16 cellular contexts compared by ENCODE assay signal in the genomic region with DNA sequence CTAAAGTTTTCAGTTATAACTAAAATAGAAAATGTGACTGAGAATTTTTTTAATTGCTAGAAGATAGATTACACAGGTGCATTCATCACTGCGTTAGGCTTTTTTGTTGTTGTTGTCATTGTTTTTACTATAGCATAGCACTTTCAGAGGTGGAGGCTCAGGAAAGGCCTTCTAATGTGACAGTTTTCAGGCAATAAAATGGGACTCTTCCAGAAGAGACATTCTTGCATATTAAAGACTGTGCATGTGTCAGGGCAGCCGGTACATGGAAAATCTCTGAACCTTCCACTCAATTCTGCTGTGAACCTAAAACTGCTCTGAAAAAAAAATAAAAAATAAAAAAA.
DNase-seq lines count a peak whose midpoint lies in the region; ATAC-seq, FAIRE-seq and TF ChIP-seq lines count a peak whose summit lies in the region.
"Had no signal": no experiment of that assay in that cellular context is flagged by ENCODE, and none has a peak within 500 bp of the region (broad histone marks: within the 10 kb centered on the region; RNA-seq: fewer than 3 reads in every experiment).

No MANE protein-coding gene starts in this region.

- 57% methylated on average over 2 of the region's 2 CpGs for WGBS in GM12878 (ENCODE audit: insufficient coverage, insufficient replicate concordance, low lambda C conversion rate, missing lambda C conversion rate)
- 30% methylated on average over 2 of the region's 2 CpGs for WGBS in HepG2 (ENCODE audit: low lambda C conversion rate)

- H3K4me3 Mint-ChIP-seq in activated CD4-positive, alpha-beta T cell treated with anti-CD3 and anti-CD28 coated beads, Interleukin-2, amount 10 ng/mL, durations not matched to agents 7 days and 5 days = no peak overlapping the region
- H3K4me3 Mint-ChIP-seq: activated naive CD8-positive, alpha-beta T cell treated with anti-CD3 and anti-CD28 coated beads, Interleukin-2, amount 10 ng/mL, durations not matched to agents 7 days and 5 days; activated T-cell treated with anti-CD3 and anti-CD28 coated beads, Interleukin-2, amount 50 U/mL, for 4 hours; effector memory CD8-positive, alpha-beta T cell had no signal

- H3K27ac ChIP-seq in GM12878 (ENCODE audit: control insufficient read depth, insufficient read depth) = no peak overlapping the region
- no peak overlapping the region for H3K27ac ChIP-seq in HepG2 (ENCODE audit: extremely low read length, insufficient read depth, low read length)
- H3K27ac ChIP-seq: upper lobe of left lung had no signal

- FAIRE-seq in GM12878 (lab: Jason Lieb, UNC) = no peak
- FAIRE-seq in HepG2 (lab: Jason Lieb, UNC) = no peak
- FAIRE-seq: K562 had no signal

- CTCF ChIA-PET in GM12878 (lab: Yijun Ruan, JAX) = interaction anchor here (0.6 to 1.6 kb wide), 5 partner anchors 14 to 767 kb away, joined by 3 to 6 read pairs (median 4); no protein-coding TSS in a partner anchor
- CTCF ChIA-PET in HepG2 (lab: Yijun Ruan, JAX; ENCODE audit: low intra/inter-chr PET ratio, low total read pairs) = no interaction called here
- CTCF ChIA-PET in activated CD4-positive, alpha-beta T cell treated with anti-CD3 and anti-CD28 coated beads, Interleukin-2, amount 10 ng/mL, durations not matched to agents 7 days and 5 days (lab: Charles Lee) = no interaction called here

- H3K4me1 ChIP-seq in GM12878 (ENCODE audit: control insufficient read depth, insufficient read depth, low read length) = no peaks in the 10 kb centered on the region
- no peaks in the 10 kb centered on the region for H3K4me1 ChIP-seq in HepG2 (ENCODE audit: insufficient read depth, low read length)
- H3K4me1 ChIP-seq: upper lobe of left lung had no signal

- no peak overlapping the region for H3K27ac Mint-ChIP-seq in activated CD4-positive, alpha-beta T cell treated with anti-CD3 and anti-CD28 coated beads, Interleukin-2, amount 10 ng/mL, durations not matched to agents 7 days and 5 days
- H3K27ac Mint-ChIP-seq: activated naive CD8-positive, alpha-beta T cell treated with anti-CD3 and anti-CD28 coated beads, Interleukin-2, amount 10 ng/mL, durations not matched to agents 7 days and 5 days; effector memory CD8-positive, alpha-beta T cell had no signal

- no peaks in the 10 kb centered on the region for H3K27me3 ChIP-seq in GM12878 (replicated peaks in 1 of 2; ENCODE audit: control insufficient read depth in 2 of 2, insufficient read depth in 2 of 2, low read length in 1 of 2)
- no peaks in the 10 kb centered on the region for H3K27me3 ChIP-seq in HepG2 (ENCODE audit: control insufficient read depth in 1 of 2, insufficient read depth in 2 of 2, low read length in 2 of 2)
- H3K27me3 ChIP-seq: upper lobe of left lung had no signal

- H3K4me1 Mint-ChIP-seq in activated CD4-positive, alpha-beta T cell treated with anti-CD3 and anti-CD28 coated beads, Interleukin-2, amount 10 ng/mL, durations not matched to agents 7 days and 5 days = no peaks in the 10 kb centered on the region
- H3K4me1 Mint-ChIP-seq: activated naive CD8-positive, alpha-beta T cell treated with anti-CD3 and anti-CD28 coated beads, Interleukin-2, amount 10 ng/mL, durations not matched to agents 7 days and 5 days had no signal

- TF ChIP-seq CTCF in GM12878 (IDR thresholded peaks at IDR 0.05 in 2 of 3, conservative IDR thresholded peaks at IDR 0.05 in 1 of 3; ENCODE audit: control insufficient read depth in 2 of 3, extremely low read depth in 1 of 3, insufficient read depth in 1 of 3, low read depth in 3 of 3, low read length in 3 of 3) (no peak), HepG2 (CRISPR knock-in tag; IDR thresholded peaks at IDR 0.05) (no peak)

- no peaks in the 10 kb centered on the region for H3K79me2 ChIP-seq in GM12878 (ENCODE audit: control insufficient read depth, insufficient read depth, low read length)
- no peaks in the 10 kb centered on the region for H3K79me2 ChIP-seq in HepG2 (ENCODE audit: insufficient read depth, low read length)

- no peak overlapping the region for H3K4me2 ChIP-seq in GM12878 (ENCODE audit: control insufficient read depth, insufficient read depth)
- no peak overlapping the region for H3K4me2 ChIP-seq in HepG2 (ENCODE audit: low read depth, low read length)

- POLR2A ChIA-PET in GM12878 (lab: Charles Lee) (interaction anchor here (3.4 kb wide), 1 partner anchor 83 kb away, joined by 10 read pairs; no protein-coding TSS in a partner anchor), HepG2 (lab: Yijun Ruan, JAX) (no interaction called here)
- POLR2A ChIA-PET in activated CD4-positive, alpha-beta T cell treated with anti-CD3 and anti-CD28 coated beads, Interleukin-2, amount 10 ng/mL, durations not matched to agents 7 days and 5 days (lab: Charles Lee) = no interaction called here

- in situ Hi-C loops in GM12878 (cut with MboI) (no loop called here), HepG2 (cut with HindIII; ENCODE audit: extremely low pct_ligation_motif_present, low pct_unique_long_range_greater_than_20kb) (no loop called here)

- SMC1A ChIA-PET in GM12878 (lab: Charles Lee; ENCODE audit: uncharacterized antibody, unreplicated experiment) = interaction anchor here (0.7 to 3.4 kb wide), 11 partner anchors 11 to 102 kb away, joined by 3 to 16 read pairs (median 3); no protein-coding TSS in a partner anchor

- DNase-seq in GM12878 (ENCODE audit: low read depth, low spot score) (no peak), HepG2 (ENCODE audit: low spot score) (no peak), pons (ENCODE audit: low spot score) (no peak), left lobe of liver (ENCODE audit: low spot score) (no peak)
- DNase-seq in activated CD4-positive, alpha-beta T cell treated with anti-CD3 and anti-CD28 coated beads, Interleukin-2, amount 10 ng/mL, durations not matched to agents 7 days and 5 days = no peak
- DNase-seq: activated naive CD8-positive, alpha-beta T cell treated with anti-CD3 and anti-CD28 coated beads, Interleukin-2, amount 10 ng/mL, durations not matched to agents 7 days and 5 days; activated T-cell treated with anti-CD3 and anti-CD28 coated beads, Interleukin-2, amount 50 U/mL, for 4 hours; AML-193; effector memory CD8-positive, alpha-beta T cell; GOT3; stimulated activated naive CD8-positive, alpha-beta T cell treated with anti-CD3 and anti-CD28 coated beads, Interleukin-15, Interleukin-2, amounts not matched to agents 100 U/mL and 50 U/mL, for 24 hours; upper lobe of left lung had no signal

- TF ChIP-seq POLR2A in GM12878 (IDR thresholded peaks at IDR 0.05; ENCODE audit: low read depth, low read length) (no peak), HepG2 (IDR thresholded peaks at IDR 0.05; ENCODE audit: insufficient read depth in 1 of 2, low read depth in 2 of 2, low read length in 2 of 2) (no peak)

- no peaks in the 10 kb centered on the region for H4K20me1 ChIP-seq in GM12878 (ENCODE audit: control insufficient read depth, insufficient read depth)
- no peaks in the 10 kb centered on the region for H4K20me1 ChIP-seq in HepG2 (ENCODE audit: insufficient read depth, low read length)

- no TSS peak for BruUV-seq in GM12878 (replicated peaks; lab: Mats Ljungman, UMichigan)
- BruUV-seq in HepG2 (replicated peaks; lab: Mats Ljungman, UMichigan) = no TSS peak

- intact Hi-C loops in GM12878 (cut with micrococcal nuclease; ENCODE audit: unreplicated experiment) (no loop called here), HepG2 (cut with micrococcal nuclease; ENCODE audit: unreplicated experiment) (loop anchor here (5.0 kb wide), 1 partner anchor 94 kb away; no protein-coding TSS in a partner anchor)

- H3K9ac ChIP-seq in GM12878 (ENCODE audit: control insufficient read depth, insufficient read depth, low read length) (no peak overlapping the region), HepG2 (ENCODE audit: insufficient read depth, low read depth, low read length) (no peak overlapping the region)

- H3K9me3 Mint-ChIP-seq in activated CD4-positive, alpha-beta T cell treated with anti-CD3 and anti-CD28 coated beads, Interleukin-2, amount 10 ng/mL, durations not matched to agents 7 days and 5 days = no peaks in the 10 kb centered on the region
- H3K9me3 Mint-ChIP-seq: activated naive CD8-positive, alpha-beta T cell treated with anti-CD3 and anti-CD28 coated beads, Interleukin-2, amount 10 ng/mL, durations not matched to agents 7 days and 5 days; activated T-cell treated with anti-CD3 and anti-CD28 coated beads, Interleukin-2, amount 50 U/mL, for 4 hours; effector memory CD8-positive, alpha-beta T cell had no signal

- RAD21 ChIA-PET in GM12878 (lab: Charles Lee; ENCODE audit: unreplicated experiment) = interaction anchor here (0.8 to 2.0 kb wide), 6 partner anchors 14 to 126 kb away, joined by 3 to 10 read pairs (median 4); no protein-coding TSS in a partner anchor

- TF ChIP-seq EP300 in GM12878 (IDR thresholded peaks at IDR 0.05; ENCODE audit: borderline replicate concordance in 1 of 2, control insufficient read depth in 1 of 2, low read depth in 2 of 2, low read length in 2 of 2) (no peak), HepG2 (IDR thresholded peaks at IDR 0.05; ENCODE audit: low read depth in 2 of 2, low read length in 2 of 2) (no peak), HepG2 (CRISPR knock-in tag; IDR thresholded peaks at IDR 0.05; ENCODE audit: borderline replicate concordance) (no peak)

- H2AFZ ChIP-seq in GM12878 (ENCODE audit: control insufficient read depth, low read depth, low read length) (no peak overlapping the region), HepG2 (ENCODE audit: low read length) (no peak overlapping the region)

- peaks cover 8% of the 10 kb centered on the region for H3K27me3 Mint-ChIP-seq in activated CD4-positive, alpha-beta T cell treated with anti-CD3 and anti-CD28 coated beads, Interleukin-2, amount 10 ng/mL, durations not matched to agents 7 days and 5 days

- H3K4me3 ChIP-seq in GM12878 (no peak overlapping the region), HepG2 (replicated peaks in 1 of 3; ENCODE audit: insufficient read depth in 1 of 3, low read depth in 2 of 3, low read length in 3 of 3) (no peak overlapping the region)
- H3K4me3 ChIP-seq: K562, upper lobe of left lung had no signal

- no peaks in the 10 kb centered on the region for H3K36me3 ChIP-seq in GM12878 (ENCODE audit: control insufficient read depth in 2 of 2, insufficient read depth in 2 of 2, low read length in 1 of 2)
- no peaks in the 10 kb centered on the region for H3K36me3 ChIP-seq in HepG2 (replicated peaks in 1 of 2; ENCODE audit: control insufficient read depth in 1 of 2, insufficient read depth in 2 of 2, low read length in 2 of 2)
- H3K36me3 ChIP-seq: upper lobe of left lung had no signal

- ATAC-seq in GM18870 (IDR thresholded peaks at IDR 0.05; ENCODE audit: unreplicated experiment) = peak; percentile 32
- peak; percentile 26 for ATAC-seq in GM21529 (IDR thresholded peaks at IDR 0.05; ENCODE audit: unreplicated experiment)
- ATAC-seq in HG03095 (IDR thresholded peaks at IDR 0.05; ENCODE audit: unreplicated experiment) = peak; percentile 15
- peak; percentile 46 for ATAC-seq in GM12878
- ATAC-seq in HepG2 = no peak
- no peak for ATAC-seq in left lobe of liver
- ATAC-seq: activated T-cell treated with anti-CD3 and anti-CD28 coated beads, Interleukin-2, amount 50 U/mL, for 4 hours; effector memory CD8-positive, alpha-beta T cell; stimulated activated naive CD8-positive, alpha-beta T cell treated with anti-CD3 and anti-CD28 coated beads, Interleukin-15, Interleukin-2, amounts not matched to agents 100 U/mL and 50 U/mL, for 24 hours had no signal

- H3K36me3 Mint-ChIP-seq in activated CD4-positive, alpha-beta T cell treated with anti-CD3 and anti-CD28 coated beads, Interleukin-2, amount 10 ng/mL, durations not matched to agents 7 days and 5 days (ENCODE audit: low read depth) = no peaks in the 10 kb centered on the region
- H3K36me3 Mint-ChIP-seq: activated naive CD8-positive, alpha-beta T cell treated with anti-CD3 and anti-CD28 coated beads, Interleukin-2, amount 10 ng/mL, durations not matched to agents 7 days and 5 days had no signal

- TF ChIP-seq RAD21 in GM12878 (IDR thresholded peaks at IDR 0.05; ENCODE audit: insufficient read depth, low read depth, low read length) = no peak
- no peak for TF ChIP-seq RAD21 in HepG2 (CRISPR knock-in tag; IDR thresholded peaks at IDR 0.05)

- no peaks in the 10 kb centered on the region for H3K9me3 ChIP-seq in GM12878 (replicated peaks; ENCODE audit: control insufficient read depth, insufficient read depth, low read length)
- H3K9me3 ChIP-seq in HepG2 (ENCODE audit: low read length) = no peaks in the 10 kb centered on the region
- H3K9me3 ChIP-seq: upper lobe of left lung had no signal

Comparison
In these comparisons a context has a peak if more than half of its experiments do, and no peak if none do; other contexts are left out.
1. ATAC-seq: peak in GM18870 (single experiment), GM21529 (single experiment), HG03095 (single experiment) and GM12878 (single experiment); none in HepG2 (single experiment) and left lobe of liver (single experiment).